Comparison of ENCODE assay signal across 11 cellular contexts in the genomic region with DNA sequence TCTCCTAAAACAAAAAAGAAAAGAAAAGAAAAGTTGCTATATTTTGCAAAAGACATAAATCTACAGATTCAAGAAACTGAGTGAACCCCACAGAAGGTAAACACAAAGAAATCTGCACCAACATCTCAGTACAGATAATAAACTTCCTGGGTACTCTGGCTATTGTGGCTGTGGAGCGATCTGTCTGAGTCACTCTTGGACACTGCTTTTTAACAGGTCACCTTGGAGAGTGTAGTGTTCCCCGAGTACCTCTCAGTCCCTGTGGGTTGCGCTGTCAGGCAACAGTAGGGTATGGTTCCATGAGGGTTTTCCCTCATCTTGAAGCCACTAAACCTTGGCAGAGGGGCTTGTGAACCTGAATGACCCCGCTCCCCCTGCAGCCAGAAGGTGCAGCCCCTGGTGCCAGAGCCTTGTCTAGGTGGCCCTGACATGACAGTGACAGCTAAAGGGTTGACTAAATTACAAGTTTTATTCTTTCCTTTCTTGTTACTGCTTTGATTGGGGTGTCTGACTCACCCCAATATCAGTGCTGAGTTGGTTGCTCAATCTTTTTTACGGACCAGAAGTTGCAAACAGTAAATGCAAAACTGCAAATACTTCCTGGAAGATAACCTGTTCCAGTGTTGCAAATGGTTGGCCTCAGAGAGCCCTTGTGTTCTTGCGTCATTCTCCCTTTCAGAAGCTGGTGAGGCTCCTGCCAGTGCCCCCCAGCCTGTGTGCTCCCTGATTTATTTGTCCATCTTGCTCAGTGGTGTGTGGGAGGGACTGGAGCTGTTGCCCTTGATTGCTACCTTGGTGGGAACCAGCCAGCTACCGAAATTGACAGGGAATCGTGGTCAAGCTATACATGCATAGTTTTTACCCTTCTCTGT. TPM values are rescaled to one million over a fixed set of nuclear protein-coding genes. Genes with fewer than 3 reads are reported as not detected.
DNase-seq lines count a peak whose midpoint lies in the region; ATAC-seq and TF ChIP-seq lines count a peak whose summit lies in the region.
"Had no signal": no experiment of that assay in that cellular context is flagged by ENCODE, and none has a peak within 500 bp of the region (broad histone marks: within the 10 kb centered on the region; RNA-seq: fewer than 3 reads in every experiment).

No MANE protein-coding gene starts in this region.

- H4K20me1 ChIP-seq in PC-3 (ENCODE audit: low read length) = no peaks in the 10 kb centered on the region

- no peaks in the 10 kb centered on the region for H3K9me2 ChIP-seq in PC-3 (replicated peaks; ENCODE audit: low read length)

- H2AFZ ChIP-seq in PC-3 (ENCODE audit: low read length) = no peak overlapping the region

- CTCF ChIA-PET in HEK293 (lab: Yijun Ruan, JAX) = no interaction called here
- CTCF ChIA-PET in PC-3 (lab: Charles Lee) = no interaction called here

- H3K4me2 ChIP-seq in PC-3 (ENCODE audit: low read length) = no peak overlapping the region

- H3K36me3 ChIP-seq in HEK293 (ENCODE audit: control insufficient read depth in 2 of 2, insufficient read depth in 1 of 2, low read length in 2 of 2) = no peaks in the 10 kb centered on the region; a peak in 1 of 3 replicates
- 0 out of 2 replicates have a peak, but pooled peaks cover 2% of the 10 kb centered on the region for H3K36me3 ChIP-seq in PC-3 (ENCODE audit: low read depth, low read length)
- H3K36me3 ChIP-seq in psoas muscle (ENCODE audit: insufficient read depth in 1 of 2, low read depth in 1 of 2) = peaks cover 0 to 4% of the 10 kb centered on the region in 2 donors

- no peak overlapping the region for H3K9ac ChIP-seq in PC-3 (ENCODE audit: low read length)

- ATAC-seq in PC-3 (peak; percentile 60), psoas muscle (peak; percentile 69 to 82 (median 78))
- ATAC-seq: GM12878 had no signal

- WGBS in psoas muscle, 3 donors = 62 to 70% (median 68%) methylated on average over 8 of the region's 8 CpGs

- intact Hi-C loops in PC-3 (cut with micrococcal nuclease) (loop anchor here (10.0 kb wide), 1 partner anchor 171 kb away; a partner anchor contains a TSS), psoas muscle (cut with DNase I) (no loop called here)

- no peak overlapping the region for H3K27ac ChIP-seq in HEK293 (ENCODE audit: extremely low read depth, low read depth, low read length)
- H3K27ac ChIP-seq in PC-3 (ENCODE audit: low read length) = peak overlapping the region; percentile 26; the same call in 1 of the 2 replicates
- peak overlapping the region; percentile 62 for H3K27ac ChIP-seq in psoas muscle
- no peak overlapping the region for H3K27ac ChIP-seq in caudate nucleus (ENCODE audit: low read depth, low read length)
- H3K27ac ChIP-seq: thoracic aorta had no signal

- DNase-seq in PC-3 = peak; percentile 46
- DNase-seq in foreskin fibroblast = peak; percentile 43 to 61
- DNase-seq in psoas muscle = peak; percentile 37 to 39
- no peak for DNase-seq in NCI-H128 (lab: John Stamatoyannopoulos, UW; ENCODE audit: unreplicated experiment)
- DNase-seq in NCI-H1417 treated with DMSO at 0.1 percent for 48 hours (lab: John Stamatoyannopoulos, UW) = no peak
- no peak for DNase-seq in caudate nucleus (lab: John Stamatoyannopoulos, UW)
- no peak for DNase-seq in mucosa of gallbladder (ENCODE audit: low spot score)
- DNase-seq: KBM-7 had no signal

- peaks cover 11% of the 10 kb centered on the region for H3K79me2 ChIP-seq in PC-3 (ENCODE audit: low read length)

- H3K9me3 ChIP-seq in HEK293 (ENCODE audit: control insufficient read depth, insufficient read depth, low read depth, low read length) (no peaks in the 10 kb centered on the region), PC-3 (ENCODE audit: low read length) (no peaks in the 10 kb centered on the region), psoas muscle (no peaks in the 10 kb centered on the region)
- H3K9me3 ChIP-seq: thoracic aorta had no signal

- BruUV-seq in PC-3 (replicated peaks; lab: Mats Ljungman, UMichigan) = no TSS peak

- peaks cover 6% of the 10 kb centered on the region for H3F3A ChIP-seq in PC-3 (ENCODE audit: low read length, unreplicated experiment)

- no peak overlapping the region for H3K4me3 ChIP-seq in HEK293 (ENCODE audit: low read depth, low read length)
- H3K4me3 ChIP-seq in PC-3 (ENCODE audit: low read length) = no peak overlapping the region
- no peak overlapping the region for H3K4me3 ChIP-seq in foreskin fibroblast (ENCODE audit: low read depth in 1 of 2, low read length in 2 of 2)
- no peak overlapping the region for H3K4me3 ChIP-seq in psoas muscle
- H3K4me3 ChIP-seq: GM12878, thoracic aorta had no signal

- TF ChIP-seq CTCF in HEK293 (tag by site-specific recombination; IDR thresholded peaks at IDR 0.05) (no peak), PC-3 (conservative IDR thresholded peaks at IDR 0.05; ENCODE audit: low read depth, low read length) (no peak), foreskin fibroblast (IDR thresholded peaks at IDR 0.05; ENCODE audit: low read depth, low read length) (no peak), psoas muscle (IDR thresholded peaks at IDR 0.05) (no peak)

- POLR2A ChIA-PET in HEK293 (lab: Yijun Ruan, JAX) (no interaction called here), PC-3 (lab: Charles Lee; ENCODE audit: unreplicated experiment) (no interaction called here)

- H3K4me1 ChIP-seq in HEK293 (ENCODE audit: control insufficient read depth, insufficient read depth, low read length) = no peaks in the 10 kb centered on the region
- peaks cover 26% of the 10 kb centered on the region for H3K4me1 ChIP-seq in PC-3 (ENCODE audit: insufficient read depth, low read length)
- H3K4me1 ChIP-seq in psoas muscle = peaks cover 58% of the 10 kb centered on the region

- H3K27me3 ChIP-seq in PC-3 (ENCODE audit: low read length) (no peaks in the 10 kb centered on the region), psoas muscle (ENCODE audit: insufficient read depth in 3 of 3, low read length in 2 of 3) (no peaks in the 10 kb centered on the region)

TF ChIP-seq in HEK293, 187 proteins besides CTCF, POLR2A, EP300 and RAD21:
- peak; percentile 94 for TF ChIP-seq ZNF558 (tag by site-specific recombination; IDR thresholded peaks at IDR 0.05)
- TF ChIP-seq ZNF624 (tag by site-specific recombination; IDR thresholded peaks at IDR 0.05) = no peak

RNA-seq across cellular contexts. Expression of a gene that starts 30.6 kb away (rescaled TPM):
- total RNA-seq in PC-3 (2014; rRNA removed) (112 and 119 TPM in 2 replicates), psoas muscle (100 to 1,000 TPM in 2 of 4 donors, 10 to 100 TPM in 2; 48.8 to 206 (median 117) TPM), mucosa of gallbladder (195 TPM)
- 100 to 1,000 TPM in 2 of 3 donors, 10 to 100 TPM in 1; 81.4 to 288 (median 138) TPM for polyA plus RNA-seq in psoas muscle

RNA-seq across cellular contexts. Expression of a gene that starts 48.9 kb away (rescaled TPM):
- total RNA-seq in PC-3 (2014; rRNA removed) (17.9 and 18.6 TPM in 2 replicates), psoas muscle (100 to 1,000 TPM in 1 of 4 donors, 10 to 100 TPM in 3; 70.1 to 103 (median 87.1) TPM), mucosa of gallbladder (69.1 TPM)
- polyA plus RNA-seq in psoas muscle = 100 to 1,000 TPM; 106 to 185 (median 107) TPM

Comparison
In these comparisons a context has a peak if more than half of its experiments do, and no peak if none do; other contexts are left out.
1. H3K27ac ChIP-seq: peak in PC-3 (single experiment) and psoas muscle (single experiment); none in HEK293 (single experiment) and caudate nucleus (single experiment).
2. DNase-seq: peak in PC-3 (single experiment), foreskin fibroblast (2 of 2) and psoas muscle (2 of 2); none in NCI-H128 (single experiment), NCI-H1417 treated with DMSO at 0.1 percent for 48 hours (single experiment), caudate nucleus (0 of 61) and mucosa of gallbladder (single experiment).